1 cellular context compared by ENCODE assay signal in genomic region chr15:63600001-63600645, GRCh38.
A peak's percentile ranks its signal among the peaks of the same experiment; 100 is the strongest.
TF ChIP-seq lines count a peak whose summit lies in the region.

No MANE protein-coding gene starts in this region.

TF ChIP-seq in HepG2, 621 proteins besides CTCF, POLR2A, EP300 and RAD21 (continued from another document and continues in another):
- no peak for TF ChIP-seq CBX1 (IDR thresholded peaks at IDR 0.05; ENCODE audit: low read depth)
- TF ChIP-seq ZNF569 (CRISPR knock-in tag; IDR thresholded peaks at IDR 0.05; ENCODE audit: borderline replicate concordance): no peak
- TF ChIP-seq HBP1 (CRISPR knock-in tag; IDR thresholded peaks at IDR 0.05; ENCODE audit: low read depth): no peak
- no peak for TF ChIP-seq TFDP1 (CRISPR knock-in tag; IDR thresholded peaks at IDR 0.05; ENCODE audit: borderline replicate concordance)
- no peak; the same call in 1 of the 2 replicates for TF ChIP-seq ZNF704 (CRISPR knock-in tag; IDR thresholded peaks at IDR 0.05; ENCODE audit: borderline replicate concordance)
- no peak; the same call in 1 of the 2 replicates for TF ChIP-seq ZBTB7B (CRISPR knock-in tag; IDR thresholded peaks at IDR 0.05)
- TF ChIP-seq ZNF383 (CRISPR knock-in tag; IDR thresholded peaks at IDR 0.05; ENCODE audit: borderline replicate concordance): no peak; the same call in 1 of the 2 replicates
- TF ChIP-seq SNRNP70 (IDR thresholded peaks at IDR 0.05; ENCODE audit: low read depth, low read length): no peak
- TF ChIP-seq THAP9 (CRISPR knock-in tag; IDR thresholded peaks at IDR 0.05; ENCODE audit: borderline replicate concordance): no peak
- TF ChIP-seq NCOA2 (CRISPR knock-in tag; IDR thresholded peaks at IDR 0.05): no peak
- TF ChIP-seq TRIM22 (IDR thresholded peaks at IDR 0.05): no peak
- TF ChIP-seq NFRKB (IDR thresholded peaks at IDR 0.05): no peak
- TF ChIP-seq MAX (IDR thresholded peaks at IDR 0.05): no peak
- TF ChIP-seq ZNF737 (CRISPR knock-in tag; IDR thresholded peaks at IDR 0.05; ENCODE audit: borderline replicate concordance): 0 out of 2 replicates have a peak, but pooled peaks have one; percentile 87
- no peak for TF ChIP-seq PBX3 (CRISPR knock-in tag; IDR thresholded peaks at IDR 0.05; ENCODE audit: borderline replicate concordance)
- TF ChIP-seq ZNF142 (CRISPR knock-in tag; IDR thresholded peaks at IDR 0.05): no peak
- 0 out of 2 replicates have a peak, but pooled peaks have one; percentile 76 for TF ChIP-seq ARID2 (CRISPR knock-in tag; IDR thresholded peaks at IDR 0.05; ENCODE audit: borderline replicate concordance)
- TF ChIP-seq DRAP1 (CRISPR knock-in tag; IDR thresholded peaks at IDR 0.05): no peak
- TF ChIP-seq KAT7 (CRISPR knock-in tag; IDR thresholded peaks at IDR 0.05; ENCODE audit: borderline replicate concordance): no peak
- TF ChIP-seq ZNF446 (CRISPR knock-in tag; IDR thresholded peaks at IDR 0.05): no peak
- no peak for TF ChIP-seq ZNF766 (CRISPR knock-in tag; IDR thresholded peaks at IDR 0.05; ENCODE audit: borderline replicate concordance)
- TF ChIP-seq ZNF335 (CRISPR knock-in tag; IDR thresholded peaks at IDR 0.05): 0 out of 2 replicates have a peak, but pooled peaks have one; percentile 3
- no peak for TF ChIP-seq ZNF460 (CRISPR knock-in tag; IDR thresholded peaks at IDR 0.05; ENCODE audit: borderline replicate concordance)
- TF ChIP-seq JARID2 (CRISPR knock-in tag; IDR thresholded peaks at IDR 0.05; ENCODE audit: insufficient replicate concordance): no peak
- TF ChIP-seq SUZ12 (IDR thresholded peaks at IDR 0.05; ENCODE audit: low read depth, low read length): no peak
- no peak for TF ChIP-seq NCOA5 (CRISPR knock-in tag; IDR thresholded peaks at IDR 0.05)
- no peak; the same call in 1 of the 2 replicates for TF ChIP-seq ZFP37 (CRISPR knock-in tag; IDR thresholded peaks at IDR 0.05; ENCODE audit: borderline replicate concordance)
- no peak for TF ChIP-seq SP5 (CRISPR knock-in tag; IDR thresholded peaks at IDR 0.05; ENCODE audit: borderline replicate concordance, low read depth)
- TF ChIP-seq ZNF713 (CRISPR knock-in tag; IDR thresholded peaks at IDR 0.05): no peak
- no peak for TF ChIP-seq HNRNPK (IDR thresholded peaks at IDR 0.05; ENCODE audit: low read depth, low read length, poor library complexity, severe bottlenecking)
- no peak for TF ChIP-seq ZMAT5 (CRISPR knock-in tag; IDR thresholded peaks at IDR 0.05; ENCODE audit: borderline replicate concordance, low read depth)
- no peak for TF ChIP-seq FOXP1 (IDR thresholded peaks at IDR 0.05)
- no peak for TF ChIP-seq FOXP1 (CRISPR knock-in tag; IDR thresholded peaks at IDR 0.05)
- no peak for TF ChIP-seq KLF15 (CRISPR knock-in tag; IDR thresholded peaks at IDR 0.05; ENCODE audit: borderline replicate concordance)
- TF ChIP-seq HOMEZ (CRISPR knock-in tag; IDR thresholded peaks at IDR 0.05; ENCODE audit: low read depth): no peak
- TF ChIP-seq HNRNPLL (IDR thresholded peaks at IDR 0.05; ENCODE audit: low read depth, low read length, poor library complexity, severe bottlenecking): no peak
- TF ChIP-seq TARDBP (CRISPR knock-in tag; IDR thresholded peaks at IDR 0.05): no peak
- no peak for TF ChIP-seq NR1H2 (CRISPR knock-in tag; IDR thresholded peaks at IDR 0.05; ENCODE audit: borderline replicate concordance, low read depth)
- TF ChIP-seq HOXA3 (CRISPR knock-in tag; IDR thresholded peaks at IDR 0.05): 0 out of 2 replicates have a peak, but pooled peaks have one; percentile 7
- no peak for TF ChIP-seq TEAD3 (CRISPR knock-in tag; optimal IDR thresholded peaks at IDR 0.05; ENCODE audit: borderline replicate concordance)
- no peak for TF ChIP-seq ZNF790 (CRISPR knock-in tag; IDR thresholded peaks at IDR 0.05; ENCODE audit: borderline replicate concordance)
- TF ChIP-seq ZNF430 (CRISPR knock-in tag; IDR thresholded peaks at IDR 0.05): peak; percentile 65; the same call in 1 of the 2 replicates
- no peak for TF ChIP-seq ZFP36L1 (CRISPR knock-in tag; IDR thresholded peaks at IDR 0.05)
- no peak for TF ChIP-seq HDAC1 (CRISPR knock-in tag; IDR thresholded peaks at IDR 0.05)
- no peak for TF ChIP-seq MATR3 (CRISPR knock-in tag; IDR thresholded peaks at IDR 0.05)
- no peak for TF ChIP-seq MBD4 (IDR thresholded peaks at IDR 0.05; ENCODE audit: borderline replicate concordance, low read length)
- 0 out of 2 replicates have a peak, but pooled peaks have one; percentile 46 for TF ChIP-seq ZNF780A (CRISPR knock-in tag; IDR thresholded peaks at IDR 0.05)
- peak; percentile 15; the same call in 1 of the 2 replicates for TF ChIP-seq ZNF672 (CRISPR knock-in tag; IDR thresholded peaks at IDR 0.05)
- no peak for TF ChIP-seq SETDB1 (CRISPR knock-in tag; IDR thresholded peaks at IDR 0.05; ENCODE audit: borderline replicate concordance)
- no peak; the same call in 1 of the 2 replicates for TF ChIP-seq ZNF547 (CRISPR knock-in tag; IDR thresholded peaks at IDR 0.05)
- TF ChIP-seq YEATS2 (CRISPR knock-in tag; IDR thresholded peaks at IDR 0.05; ENCODE audit: borderline replicate concordance): no peak
